30 cellular contexts compared by ENCODE assay signal in genomic region chr3:9944271-9944670, GRCh38. TPM values are rescaled to one million over a fixed set of nuclear protein-coding genes. Genes with fewer than 3 reads are reported as not detected.
A peak's percentile ranks its signal among the peaks of the same experiment; 100 is the strongest.
DNase-seq lines count a peak whose midpoint lies in the region; ATAC-seq and TF ChIP-seq lines count a peak whose summit lies in the region.
"Had no signal": no experiment of that assay in that cellular context is flagged by ENCODE, and none has a peak within 500 bp of the region (broad histone marks: within the 10 kb centered on the region; RNA-seq: fewer than 3 reads in every experiment).

No MANE protein-coding gene starts in this region.

- H3K4me3 ChIP-seq in dorsolateral prefrontal cortex: no peak overlapping the region
- H3K4me3 ChIP-seq: esophagus squamous epithelium, heart left ventricle, transverse colon had no signal

- H3K4me3 Mint-ChIP-seq in activated CD4-positive, alpha-beta T cell treated with anti-CD3 and anti-CD28 coated beads, Interleukin-2, amount 10 ng/mL, durations not matched to agents 24 days and 14 days: no peak overlapping the region
- H3K4me3 Mint-ChIP-seq in progenitor cell of endocrine pancreas (ENCODE audit: low read depth): no peak overlapping the region
- H3K4me3 Mint-ChIP-seq: activated CD4-positive, alpha-beta memory T cell treated with anti-CD3 and anti-CD28 coated beads for 36 hours had no signal

- H3K9me3 Mint-ChIP-seq in activated CD4-positive, alpha-beta T cell treated with anti-CD3 and anti-CD28 coated beads, Interleukin-2, amount 10 ng/mL, durations not matched to agents 24 days and 14 days: no peaks in the 10 kb centered on the region
- no peaks in the 10 kb centered on the region for H3K9me3 Mint-ChIP-seq in progenitor cell of endocrine pancreas (ENCODE audit: low read depth)
- H3K9me3 Mint-ChIP-seq: activated CD4-positive, alpha-beta memory T cell treated with anti-CD3 and anti-CD28 coated beads for 36 hours; activated naive CD4-positive, alpha-beta T cell treated with anti-CD3 and anti-CD28 coated beads, Interleukin-2, amount 50 U/mL, for 24 hours had no signal

- DNase-seq in activated CD4-positive, alpha-beta T cell treated with anti-CD3 and anti-CD28 coated beads, Interleukin-2, amount 10 ng/mL, durations not matched to agents 24 days and 14 days: no peak
- DNase-seq in activated CD4-positive, alpha-beta T cell treated with anti-CD3 and anti-CD28 coated beads for 48 hours: no peak
- peak in 5 of 10 donors; percentile 61 to 81 (median 70) for DNase-seq in dorsolateral prefrontal cortex
- peak; percentile 37 for DNase-seq in superior temporal gyrus (ENCODE audit: extremely low spot score)
- DNase-seq in progenitor cell of endocrine pancreas (ENCODE audit: low spot score, unreplicated experiment): no peak
- DNase-seq: 8988T; activated CD4-positive, alpha-beta memory T cell treated with anti-CD3 and anti-CD28 coated beads for 36 hours; brain microvascular endothelial cell; Calu3; DMS79; esophagus squamous epithelium; foreskin keratinocyte; heart left ventricle; IMR-90; left ventricle myocardium superior; mesendoderm; NCI-H1436; NCI-H2081; NCI-H226; NCI-H526 treated with DMSO at 0.1 percent for 48 hours; nucleus accumbens; PC-3; Right ventricle myocardium superior; stimulated activated CD4-positive, alpha-beta T cell treated with anti-CD3 and anti-CD28 coated beads, Interleukin-4, amount 100 ng/mL, for 24 hours; transverse colon had no signal

- intact Hi-C loops in activated CD4-positive, alpha-beta T cell treated with anti-CD3 and anti-CD28 coated beads, Interleukin-2, amount 10 ng/mL, durations not matched to agents 24 days and 14 days (cut with micrococcal nuclease): no loop called here
- intact Hi-C loops in dorsolateral prefrontal cortex (cut with DNase I): loop anchor here in 1 of 2 donors (10.0 kb wide), 1 partner anchor 281 kb away; no protein-coding TSS in a partner anchor

- TF ChIP-seq CTCF in dorsolateral prefrontal cortex (IDR thresholded peaks at IDR 0.05 in 54 of 56, conservative IDR thresholded peaks at IDR 0.05 in 2 of 56; ENCODE audit: low read depth in 1 of 56, partially characterized antibody in 56 of 56) (no peak), progenitor cell of endocrine pancreas (IDR thresholded peaks at IDR 0.05; ENCODE audit: unreplicated experiment) (no peak)

- no peaks in the 10 kb centered on the region for H3K27me3 ChIP-seq in dorsolateral prefrontal cortex
- H3K27me3 ChIP-seq: brain microvascular endothelial cell, esophagus squamous epithelium, foreskin keratinocyte, heart left ventricle, transverse colon had no signal

- H3K27ac Mint-ChIP-seq in activated CD4-positive, alpha-beta T cell treated with anti-CD3 and anti-CD28 coated beads, Interleukin-2, amount 10 ng/mL, durations not matched to agents 24 days and 14 days: peak overlapping the region; percentile 32
- H3K27ac Mint-ChIP-seq in progenitor cell of endocrine pancreas: no peak overlapping the region
- H3K27ac Mint-ChIP-seq: activated CD4-positive, alpha-beta memory T cell treated with anti-CD3 and anti-CD28 coated beads for 36 hours had no signal

- peaks cover 6% of the 10 kb centered on the region for H3K4me1 Mint-ChIP-seq in activated CD4-positive, alpha-beta T cell treated with anti-CD3 and anti-CD28 coated beads, Interleukin-2, amount 10 ng/mL, durations not matched to agents 24 days and 14 days
- H3K4me1 Mint-ChIP-seq in progenitor cell of endocrine pancreas (ENCODE audit: low read depth): peaks cover 1% of the 10 kb centered on the region

- H3K36me3 Mint-ChIP-seq in activated CD4-positive, alpha-beta T cell treated with anti-CD3 and anti-CD28 coated beads, Interleukin-2, amount 10 ng/mL, durations not matched to agents 24 days and 14 days (ENCODE audit: low read depth): peaks cover 26% of the 10 kb centered on the region
- peaks cover 9% of the 10 kb centered on the region for H3K36me3 Mint-ChIP-seq in progenitor cell of endocrine pancreas (ENCODE audit: insufficient read depth)

- H3K27ac ChIP-seq in dorsolateral prefrontal cortex: peak overlapping the region in 42 of 59 donors; percentile 5 to 91 (median 55)
- H3K27ac ChIP-seq: brain microvascular endothelial cell, C4-2B, esophagus squamous epithelium, foreskin keratinocyte, heart left ventricle, transverse colon had no signal

- no peak for ATAC-seq in GM18502 (IDR thresholded peaks at IDR 0.05; ENCODE audit: poor library complexity, unreplicated experiment)
- ATAC-seq: activated CD4-positive, CD25-positive, alpha-beta regulatory T cell treated with anti-CD3 and anti-CD28 coated beads, Interleukin-2, amount 50 U/mL, for 24 hours; foreskin keratinocyte; heart left ventricle; left ventricle myocardium superior; PC-3; SK-N-SH treated with all-trans-retinoic acid at 6 μM for 48 hours had no signal

- H3K27me3 Mint-ChIP-seq in activated CD4-positive, alpha-beta T cell treated with anti-CD3 and anti-CD28 coated beads, Interleukin-2, amount 10 ng/mL, durations not matched to agents 24 days and 14 days: no peaks in the 10 kb centered on the region
- H3K27me3 Mint-ChIP-seq in progenitor cell of endocrine pancreas: peaks cover 3% of the 10 kb centered on the region
- H3K27me3 Mint-ChIP-seq: activated CD4-positive, alpha-beta memory T cell treated with anti-CD3 and anti-CD28 coated beads for 36 hours; activated naive CD4-positive, alpha-beta T cell treated with anti-CD3 and anti-CD28 coated beads, Interleukin-2, amount 50 U/mL, for 24 hours had no signal

RNA-seq across cellular contexts. Expression of gene PRRT3, which starts 7.9 kb away (rescaled TPM):
- 11.8 and 13.5 TPM in 2 replicates for total RNA-seq in activated CD4-positive, alpha-beta T cell treated with anti-CD3 and anti-CD28 coated beads, Interleukin-2, amount 10 ng/mL, durations not matched to agents 24 days and 14 days
- 10 to 100 TPM; 13.3 to 49.4 (median 36.1) TPM for total RNA-seq in dorsolateral prefrontal cortex
- 10.4 and 11.4 TPM in 2 replicates for total RNA-seq in progenitor cell of endocrine pancreas

RNA-seq across cellular contexts. Expression of gene CRELD1, which starts 10.6 kb away (rescaled TPM):
- total RNA-seq in activated CD4-positive, alpha-beta T cell treated with anti-CD3 and anti-CD28 coated beads, Interleukin-2, amount 10 ng/mL, durations not matched to agents 24 days and 14 days: 22.7 and 23.4 TPM in 2 replicates
- total RNA-seq in dorsolateral prefrontal cortex (100 to 1,000 TPM in 31 of 120 experiments, 10 to 100 TPM in 89; 53.2 to 167 (median 87.2) TPM), progenitor cell of endocrine pancreas (57.1 and 60.3 TPM in 2 replicates)

RNA-seq across cellular contexts. Expression of gene IL17RC, which starts 27.4 kb away (rescaled TPM):
- total RNA-seq in activated CD4-positive, alpha-beta T cell treated with anti-CD3 and anti-CD28 coated beads, Interleukin-2, amount 10 ng/mL, durations not matched to agents 24 days and 14 days: 0.28 and 0.42 TPM in 2 replicates
- total RNA-seq in dorsolateral prefrontal cortex: 10 to 100 TPM; 11.3 to 43.7 (median 21.9) TPM
- total RNA-seq in progenitor cell of endocrine pancreas: 13.4 and 17.1 TPM in 2 replicates

RNA-seq across cellular contexts. Expression of gene IL17RE, which starts 41.6 kb away (rescaled TPM):
- 1.1 TPM in 2 replicates for total RNA-seq in activated CD4-positive, alpha-beta T cell treated with anti-CD3 and anti-CD28 coated beads, Interleukin-2, amount 10 ng/mL, durations not matched to agents 24 days and 14 days
- total RNA-seq in dorsolateral prefrontal cortex (1 to 10 TPM in 102 of 120 experiments, under 1 TPM in 18; 0.36 to 5.5 (median 1.5) TPM), progenitor cell of endocrine pancreas (4.9 and 7.0 TPM in 2 replicates)

RNA-seq across cellular contexts. Expression of gene EMC3, which starts 42.4 kb away (rescaled TPM):
- total RNA-seq in activated CD4-positive, alpha-beta T cell treated with anti-CD3 and anti-CD28 coated beads, Interleukin-2, amount 10 ng/mL, durations not matched to agents 24 days and 14 days: 41.4 and 42.1 TPM in 2 replicates
- total RNA-seq in dorsolateral prefrontal cortex (10 to 100 TPM; 41.1 to 93.1 (median 69.8) TPM), progenitor cell of endocrine pancreas (38.6 and 42.1 TPM in 2 replicates)
